Comparison of ENCODE assay signal across 10 cellular contexts in the genomic region with DNA sequence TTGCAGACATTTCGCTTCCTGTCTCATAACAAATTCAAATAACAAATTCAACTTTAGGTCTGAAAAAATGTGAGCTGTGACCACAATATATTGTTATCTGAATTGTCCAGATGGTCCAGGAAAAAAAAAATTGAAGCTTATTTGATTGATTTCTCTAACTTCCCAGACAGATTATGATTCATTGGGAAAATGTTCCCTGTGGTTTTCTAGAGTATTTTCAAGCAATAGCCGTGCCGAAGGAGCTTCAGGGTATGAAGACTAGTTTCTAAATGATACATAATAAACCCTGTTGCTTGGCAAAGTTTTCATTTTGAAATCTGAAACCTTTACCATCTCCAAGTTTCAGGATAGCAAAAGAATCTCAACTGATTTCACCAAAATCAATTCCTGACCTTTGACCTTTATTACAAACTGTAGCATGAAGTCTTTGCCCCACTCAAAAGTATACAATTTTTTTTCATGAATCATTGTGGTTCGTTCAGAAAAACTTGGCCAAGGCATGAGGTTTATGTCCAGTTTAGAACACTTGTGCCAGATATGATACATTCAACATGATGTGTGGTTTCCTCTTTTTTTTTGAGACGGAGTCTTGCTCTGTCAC.
DNase-seq lines count a peak whose midpoint lies in the region; ATAC-seq, FAIRE-seq and TF ChIP-seq lines count a peak whose summit lies in the region.
"Had no signal": no experiment of that assay in that cellular context is flagged by ENCODE, and none has a peak within 500 bp of the region (broad histone marks: within the 10 kb centered on the region; RNA-seq: fewer than 3 reads in every experiment).

No MANE protein-coding gene starts in this region.

- TF ChIP-seq CTCF in fibroblast of lung (conservative IDR thresholded peaks at IDR 0.05 in 1 of 2, IDR thresholded peaks at IDR 0.05 in 1 of 2; ENCODE audit: low read depth in 1 of 2, low read length in 2 of 2): no peak

- peak; percentile 97 for DNase-seq in GM04503 (ENCODE audit: low read depth)
- peak in 1 of 2 experiments; percentile 23 for DNase-seq in SJCRH30
- DNase-seq in fibroblast of lung (ENCODE audit: low read depth in 2 of 2): peak; percentile 99 to 100
- DNase-seq in small intestine: no peak
- no peak for DNase-seq in NCI-H2196 treated with DMSO at 0.1 percent for 48 hours (lab: John Stamatoyannopoulos, UW; ENCODE audit: unreplicated experiment)
- DNase-seq in DMS 273 treated with DMSO at 0.1 percent for 48 hours (lab: John Stamatoyannopoulos, UW): no peak
- DNase-seq: NCI-H1930 had no signal

- no peak overlapping the region for H2AFZ ChIP-seq in fibroblast of lung (ENCODE audit: low read length)

- H3K36me3 ChIP-seq in SJCRH30 (no peaks in the 10 kb centered on the region), fibroblast of lung (ENCODE audit: control insufficient read depth, insufficient read depth, low read length) (no peaks in the 10 kb centered on the region), skeletal muscle satellite cell (ENCODE audit: insufficient read depth, low read length) (no peaks in the 10 kb centered on the region), small intestine (ENCODE audit: control insufficient read depth in 2 of 2, insufficient read depth in 2 of 2, low read length in 2 of 2) (no peaks in the 10 kb centered on the region)
- H3K36me3 ChIP-seq: neutrophil had no signal

- WGBS in small intestine, 3 donors: 46 to 58% (median 53%) methylated on average over 5 of the region's 5 CpGs

- H3K4me2 ChIP-seq in fibroblast of lung (ENCODE audit: extremely low read depth, insufficient read depth, low read length) (peak overlapping the region; percentile 72), skeletal muscle satellite cell (ENCODE audit: low read length) (peak overlapping the region; percentile 52)

- H3K79me2 ChIP-seq in fibroblast of lung (ENCODE audit: control insufficient read depth, insufficient read depth, low read length): no peaks in the 10 kb centered on the region

- H3K4me1 ChIP-seq in SJCRH30 (peaks cover 16% of the 10 kb centered on the region), fibroblast of lung (ENCODE audit: control insufficient read depth, extremely low read depth, insufficient read depth, low read length) (peaks cover 37% of the 10 kb centered on the region), skeletal muscle satellite cell (ENCODE audit: control insufficient read depth, insufficient read depth, low read length) (peaks cover 41% of the 10 kb centered on the region), small intestine (ENCODE audit: control insufficient read depth in 2 of 2, insufficient read depth in 1 of 2, low read depth in 1 of 2, low read length in 1 of 2) (no peaks in the 10 kb centered on the region)

- H3K9ac ChIP-seq in fibroblast of lung (ENCODE audit: insufficient read depth, low read length): no peak overlapping the region
- H3K9ac ChIP-seq in skeletal muscle satellite cell (ENCODE audit: low read depth, low read length): peak overlapping the region; percentile 59

- ATAC-seq in GM21619 (IDR thresholded peaks at IDR 0.05; ENCODE audit: unreplicated experiment): no peak

- peak overlapping the region; percentile 31 for H3K27ac ChIP-seq in SJCRH30
- peak overlapping the region; percentile 84 for H3K27ac ChIP-seq in fibroblast of lung (ENCODE audit: insufficient read depth, low read length)
- H3K27ac ChIP-seq in small intestine (ENCODE audit: low read depth in 1 of 2, low read length in 1 of 2): no peak overlapping the region
- H3K27ac ChIP-seq: neutrophil had no signal

- H3K4me3 ChIP-seq in SJCRH30 (no peak overlapping the region), fibroblast of lung (replicated peaks in 1 of 4; ENCODE audit: control extremely low read depth in 1 of 4, insufficient read depth in 1 of 4, low read depth in 3 of 4, low read length in 4 of 4) (no peak overlapping the region), skeletal muscle satellite cell (ENCODE audit: low read length) (no peak overlapping the region), small intestine (ENCODE audit: low read depth in 1 of 2, low read length in 2 of 2) (no peak overlapping the region)

- FAIRE-seq in small intestine (lab: Jason Lieb, UNC): no peak

- H3K27me3 ChIP-seq in SJCRH30 (no peaks in the 10 kb centered on the region), fibroblast of lung (ENCODE audit: control insufficient read depth, insufficient read depth, low read length) (no peaks in the 10 kb centered on the region), skeletal muscle satellite cell (ENCODE audit: control insufficient read depth, insufficient read depth, low read length) (no peaks in the 10 kb centered on the region), small intestine (ENCODE audit: control insufficient read depth in 2 of 2, insufficient read depth in 2 of 2, low read length in 2 of 2) (no peaks in the 10 kb centered on the region)
- H3K27me3 ChIP-seq: neutrophil had no signal

- no peaks in the 10 kb centered on the region for H4K20me1 ChIP-seq in fibroblast of lung (ENCODE audit: control insufficient read depth, extremely low read depth, insufficient read depth, low read length)

- no peaks in the 10 kb centered on the region; the same call in 1 of the 2 replicates for H3K9me3 ChIP-seq in SJCRH30 (replicated peaks)
- H3K9me3 ChIP-seq in fibroblast of lung (ENCODE audit: control insufficient read depth, insufficient read depth, low read depth, low read length): no peaks in the 10 kb centered on the region
- H3K9me3 ChIP-seq in skeletal muscle satellite cell (replicated peaks; ENCODE audit: low read length): no peaks in the 10 kb centered on the region
- no peaks in the 10 kb centered on the region for H3K9me3 ChIP-seq in small intestine (ENCODE audit: control insufficient read depth, low read depth)
- H3K9me3 ChIP-seq: neutrophil had no signal

Comparison
In these comparisons a context has a peak if more than half of its experiments do, and no peak if none do; other contexts are left out.
1. DNase-seq: peak in GM04503 (single experiment) and fibroblast of lung (2 of 2); none in small intestine (single experiment), NCI-H2196 treated with DMSO at 0.1 percent for 48 hours (single experiment) and DMS 273 treated with DMSO at 0.1 percent for 48 hours (single experiment).
2. H3K27ac ChIP-seq: peak in SJCRH30 (single experiment) and fibroblast of lung (single experiment); none in small intestine (0 of 2).